1 cellular context compared by ENCODE assay signal in genomic region chr3:170154569-170155143, GRCh38.
TF ChIP-seq lines count a peak whose summit lies in the region.

No MANE protein-coding gene starts in this region.

TF ChIP-seq in HepG2, 621 proteins besides CTCF, POLR2A, EP300 and RAD21 (continued from another document):
- TF ChIP-seq, protein P1, sequence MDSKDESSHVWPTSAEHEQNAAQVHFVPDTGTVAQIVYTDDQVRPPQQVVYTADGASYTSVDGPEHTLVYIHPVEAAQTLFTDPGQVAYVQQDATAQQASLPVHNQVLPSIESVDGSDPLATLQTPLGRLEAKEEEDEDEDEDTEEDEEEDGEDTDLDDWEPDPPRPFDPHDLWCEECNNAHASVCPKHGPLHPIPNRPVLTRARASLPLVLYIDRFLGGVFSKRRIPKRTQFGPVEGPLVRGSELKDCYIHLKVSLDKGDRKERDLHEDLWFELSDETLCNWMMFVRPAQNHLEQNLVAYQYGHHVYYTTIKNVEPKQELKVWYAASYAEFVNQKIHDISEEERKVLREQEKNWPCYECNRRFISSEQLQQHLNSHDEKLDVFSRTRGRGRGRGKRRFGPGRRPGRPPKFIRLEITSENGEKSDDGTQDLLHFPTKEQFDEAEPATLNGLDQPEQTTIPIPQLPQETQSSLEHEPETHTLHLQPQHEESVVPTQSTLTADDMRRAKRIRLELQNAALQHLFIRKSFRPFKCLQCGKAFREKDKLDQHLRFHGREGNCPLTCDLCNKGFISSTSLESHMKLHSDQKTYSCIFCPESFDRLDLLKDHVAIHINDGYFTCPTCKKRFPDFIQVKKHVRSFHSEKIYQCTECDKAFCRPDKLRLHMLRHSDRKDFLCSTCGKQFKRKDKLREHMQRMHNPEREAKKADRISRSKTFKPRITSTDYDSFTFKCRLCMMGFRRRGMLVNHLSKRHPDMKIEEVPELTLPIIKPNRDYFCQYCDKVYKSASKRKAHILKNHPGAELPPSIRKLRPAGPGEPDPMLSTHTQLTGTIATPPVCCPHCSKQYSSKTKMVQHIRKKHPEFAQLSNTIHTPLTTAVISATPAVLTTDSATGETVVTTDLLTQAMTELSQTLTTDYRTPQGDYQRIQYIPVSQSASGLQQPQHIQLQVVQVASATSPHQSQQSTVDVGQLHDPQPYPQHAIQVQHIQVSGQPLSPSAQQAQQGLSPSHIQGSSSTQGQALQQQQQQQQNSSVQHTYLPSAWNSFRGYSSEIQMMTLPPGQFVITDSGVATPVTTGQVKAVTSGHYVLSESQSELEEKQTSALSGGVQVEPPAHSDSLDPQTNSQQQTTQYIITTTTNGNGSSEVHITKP (CRISPR knock-in tag; IDR thresholded peaks at IDR 0.05; ENCODE audit: low read depth): no peak
- TF ChIP-seq SUZ12 (IDR thresholded peaks at IDR 0.05; ENCODE audit: low read depth, low read length) (no peak), ZBTB7A (CRISPR knock-in tag; IDR thresholded peaks at IDR 0.05) (no peak), PBX3 (CRISPR knock-in tag; IDR thresholded peaks at IDR 0.05; ENCODE audit: borderline replicate concordance) (no peak), CBX1 (IDR thresholded peaks at IDR 0.05; ENCODE audit: low read depth) (no peak), MAF1 (CRISPR knock-in tag; IDR thresholded peaks at IDR 0.05; ENCODE audit: borderline replicate concordance) (no peak), ZNF790 (CRISPR knock-in tag; IDR thresholded peaks at IDR 0.05; ENCODE audit: borderline replicate concordance) (no peak), MED13 (CRISPR knock-in tag; IDR thresholded peaks at IDR 0.05) (no peak)
- TF ChIP-seq, protein P2, sequence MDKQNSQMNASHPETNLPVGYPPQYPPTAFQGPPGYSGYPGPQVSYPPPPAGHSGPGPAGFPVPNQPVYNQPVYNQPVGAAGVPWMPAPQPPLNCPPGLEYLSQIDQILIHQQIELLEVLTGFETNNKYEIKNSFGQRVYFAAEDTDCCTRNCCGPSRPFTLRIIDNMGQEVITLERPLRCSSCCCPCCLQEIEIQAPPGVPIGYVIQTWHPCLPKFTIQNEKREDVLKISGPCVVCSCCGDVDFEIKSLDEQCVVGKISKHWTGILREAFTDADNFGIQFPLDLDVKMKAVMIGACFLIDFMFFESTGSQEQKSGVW (CRISPR knock-in tag; IDR thresholded peaks at IDR 0.05; ENCODE audit: borderline replicate concordance): no peak
